ENCODE assay signal across 1 cellular context in the genomic region with DNA sequence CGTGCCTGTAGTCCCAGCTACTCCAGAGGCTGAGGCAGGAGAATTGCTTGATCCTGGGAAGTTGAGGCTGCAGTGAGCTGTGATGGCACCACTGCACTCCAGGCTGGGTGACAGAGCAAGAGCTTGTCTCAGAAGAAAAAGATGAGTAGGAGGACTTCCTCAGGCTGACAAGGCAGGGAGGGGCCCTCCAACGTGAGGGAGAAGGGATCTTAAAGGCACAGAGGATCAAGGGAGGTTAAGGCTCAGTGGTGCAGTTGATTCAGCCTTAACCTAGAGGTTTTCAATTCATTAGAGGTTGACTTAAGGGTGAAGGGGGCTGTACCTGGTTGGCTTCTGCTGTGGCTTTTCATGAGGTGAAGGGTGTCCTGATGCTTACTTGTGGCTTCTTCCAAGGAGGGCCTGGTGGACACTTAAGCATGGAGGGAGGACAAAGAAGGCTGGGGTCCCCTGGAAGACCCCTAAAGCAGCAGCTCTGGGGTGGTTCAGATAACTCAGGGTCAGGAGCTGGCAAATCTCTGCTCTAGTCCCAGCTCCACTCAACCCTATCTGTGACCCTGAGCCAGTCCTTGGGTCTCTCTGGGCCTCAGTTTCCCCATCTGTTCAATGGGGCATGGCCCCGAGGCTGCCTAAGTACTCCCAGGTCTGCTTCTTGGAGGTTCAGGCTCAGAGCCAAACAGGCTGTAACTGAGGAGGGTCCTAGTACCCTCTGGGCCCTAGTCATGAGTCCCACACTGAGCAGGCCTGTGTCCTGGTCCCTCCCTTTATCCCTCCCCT.
TF ChIP-seq lines count a peak whose summit lies in the region.

No MANE protein-coding gene starts in this region.

TF ChIP-seq in WTC11, 78 proteins besides CTCF, POLR2A, EP300 and RAD21 (continued from another document):
- TF ChIP-seq ARID4B (CRISPR knock-in tag; IDR thresholded peaks at IDR 0.05; ENCODE audit: borderline replicate concordance) (no peak), ZNF423 (CRISPR knock-in tag; IDR thresholded peaks at IDR 0.05) (no peak), ATF1 (CRISPR knock-in tag; IDR thresholded peaks at IDR 0.05) (no peak), JUN (CRISPR knock-in tag; IDR thresholded peaks at IDR 0.05) (no peak), NFATC4 (CRISPR knock-in tag; IDR thresholded peaks at IDR 0.05) (no peak), PREB (CRISPR knock-in tag; IDR thresholded peaks at IDR 0.05; ENCODE audit: borderline replicate concordance) (no peak), FOXK1 (CRISPR knock-in tag; IDR thresholded peaks at IDR 0.05) (no peak), ZNF121 (CRISPR knock-in tag; IDR thresholded peaks at IDR 0.05) (no peak), FOXP1 (CRISPR knock-in tag; IDR thresholded peaks at IDR 0.05; ENCODE audit: borderline replicate concordance) (no peak), ZBTB21 (CRISPR knock-in tag; IDR thresholded peaks at IDR 0.05; ENCODE audit: borderline replicate concordance) (no peak)
